In genomic region chr2:215435261-215435808, GRCh38 we compare ENCODE assay signal across 7 cellular contexts. TPM values are rescaled to one million over a fixed set of nuclear protein-coding genes. Genes with fewer than 3 reads are reported as not detected.
DNase-seq lines count a peak whose midpoint lies in the region; ATAC-seq and TF ChIP-seq lines count a peak whose summit lies in the region.

No MANE protein-coding gene starts in this region.

- H3K4me2 ChIP-seq in OCI-LY3 (ENCODE audit: low read length): peak overlapping the region; percentile 86

- peaks cover 39% of the 10 kb centered on the region for H3K27me3 ChIP-seq in OCI-LY3 (ENCODE audit: low read depth, low read length)

- ATAC-seq in GM18861 (IDR thresholded peaks at IDR 0.05; ENCODE audit: unreplicated experiment): peak; percentile 16

- DNase-seq in HFF-Myc (ENCODE audit: extremely low read depth, low read depth): no peak
- DNase-seq in ecto neural progenitor cell (ENCODE audit: low spot score): peak; percentile 82
- DNase-seq in midbrain (lab: John Stamatoyannopoulos, UW): peak; percentile 15
- DNase-seq in NCI-H2081 (lab: John Stamatoyannopoulos, UW): no peak

- H2AFZ ChIP-seq in OCI-LY3 (ENCODE audit: low read depth, low read length): peak overlapping the region; percentile 34; the same call in 1 of the 2 replicates

- H3K4me1 ChIP-seq in OCI-LY3 (ENCODE audit: low read length): peaks cover 7% of the 10 kb centered on the region
- no peaks in the 10 kb centered on the region for H3K4me1 ChIP-seq in urinary bladder (ENCODE audit: insufficient read depth)

- H4K20me1 ChIP-seq in OCI-LY3 (ENCODE audit: insufficient read depth, low read length): no peaks in the 10 kb centered on the region

- under 1% methylated on average over 26 of the region's 26 CpGs for WGBS in urinary bladder

- no peaks in the 10 kb centered on the region for H3K36me3 ChIP-seq in OCI-LY3 (replicated peaks; ENCODE audit: low read depth, low read length)
- no peaks in the 10 kb centered on the region for H3K36me3 ChIP-seq in urinary bladder (ENCODE audit: insufficient read depth)

- no peaks in the 10 kb centered on the region for H3K79me2 ChIP-seq in OCI-LY3 (ENCODE audit: low read length)

- H3K9me3 ChIP-seq in OCI-LY3 (ENCODE audit: insufficient read depth, low read length): no peaks in the 10 kb centered on the region

- peak overlapping the region; percentile 85 for H3K4me3 ChIP-seq in HFF-Myc (replicated peaks; ENCODE audit: low read depth, low read length)
- H3K4me3 ChIP-seq in OCI-LY3 (ENCODE audit: low read length): peak overlapping the region; percentile 97
- H3K4me3 ChIP-seq in urinary bladder (ENCODE audit: low read depth, low read length): peak overlapping the region; percentile 48

- peak overlapping the region; percentile 45 for H3K9ac ChIP-seq in OCI-LY3 (ENCODE audit: low read length)

- H3K27ac ChIP-seq in OCI-LY3 (ENCODE audit: low read length) (no peak overlapping the region), urinary bladder (ENCODE audit: low read depth) (peak overlapping the region; percentile 44)

- TF ChIP-seq CTCF in HFF-Myc (IDR thresholded peaks at IDR 0.05; ENCODE audit: low read depth, low read length, missing control alignments) (no peak), OCI-LY3 (IDR thresholded peaks at IDR 0.05; ENCODE audit: low read depth, low read length) (no peak)

RNA-seq across cellular contexts. Expression of gene FN1, which starts 0.5 kb away (rescaled TPM):
- total RNA-seq in urinary bladder: 1,853 TPM
- 1,813 TPM for polyA plus RNA-seq in urinary bladder

Comparison
In these comparisons a context has a peak if more than half of its experiments do, and no peak if none do; other contexts are left out.
1. DNase-seq: peak in ecto neural progenitor cell (single experiment) and midbrain (single experiment); none in HFF-Myc (single experiment) and NCI-H2081 (0 of 2).
2. Peak in every context shown above with its lines, with median percentiles within 50 percentile points of each other: H3K4me3 ChIP-seq.